In genomic region chr3:3893590-3893989, GRCh38 we compare ENCODE assay signal across 28 cellular contexts.
"Had no signal": no experiment of that assay in that cellular context is flagged by ENCODE, and none has a peak within 500 bp of the region (broad histone marks: within the 10 kb centered on the region; RNA-seq: fewer than 3 reads in every experiment).

No MANE protein-coding gene starts in this region.

- H3K27me3 Mint-ChIP-seq: memory B cell had no signal

- H3K79me2 ChIP-seq: hepatocyte had no signal

- H3K4me1 Mint-ChIP-seq: immature natural killer cell had no signal

- DNase-seq: dermis blood vessel endothelial cell; dorsolateral prefrontal cortex; effector CD4-positive, alpha-beta T cell; effector memory CD4-positive, alpha-beta T cell; erythroblast; esophagus squamous epithelium; foreskin fibroblast; foreskin melanocyte; gastrocnemius medialis; glutamatergic neuron; heart right ventricle; hypothalamus; immature natural killer cell; islet precursor cell; kidney; kidney glomerular epithelial cell; left cardiac atrium; left lung; left ventricle myocardium superior; mammary epithelial cell; mesendoderm; midbrain had no signal

- ATAC-seq: esophagus mucosa, gastrocnemius medialis, heart right ventricle, left cardiac atrium, left lung, left ventricle myocardium superior had no signal

- H3K4me3 ChIP-seq: coronary artery, dorsolateral prefrontal cortex, esophagus squamous epithelium, gastrocnemius medialis, heart right ventricle, hepatocyte, left lung, lung had no signal

- H3K36me3 ChIP-seq: esophagus squamous epithelium, gastrocnemius medialis, heart right ventricle, left lung had no signal

- H3K4me3 Mint-ChIP-seq: immature natural killer cell, memory B cell had no signal

- H3K27me3 ChIP-seq: dorsolateral prefrontal cortex, esophagus squamous epithelium, gastrocnemius medialis, heart right ventricle, hepatocyte, left lung had no signal

- H3K27ac Mint-ChIP-seq: immature natural killer cell, memory B cell had no signal

- H3K4me2 ChIP-seq: hepatocyte had no signal

- H3K9me3 ChIP-seq: gastrocnemius medialis had no signal

- H3K27ac ChIP-seq: coronary artery, dorsolateral prefrontal cortex, epithelial cell of prostate, esophagus squamous epithelium, gastrocnemius medialis, heart right ventricle, hepatocyte, left lung had no signal

- H2AFZ ChIP-seq: hepatocyte had no signal
